8 cellular contexts compared by ENCODE assay signal in genomic region chr11:47185305-47186075, GRCh38. TPM values are rescaled to one million over a fixed set of nuclear protein-coding genes. Genes with fewer than 3 reads are reported as not detected.
A peak's percentile ranks its signal among the peaks of the same experiment; 100 is the strongest.
DNase-seq lines count a peak whose midpoint lies in the region; ATAC-seq, FAIRE-seq and TF ChIP-seq lines count a peak whose summit lies in the region.

No MANE protein-coding gene starts in this region.

- H3K27ac Mint-ChIP-seq in activated naive CD4-positive, alpha-beta T cell treated with anti-CD3 and anti-CD28 coated beads, Interleukin-2, amount 10 ng/mL, durations not matched to agents 7 days and 5 days, result no peak overlapping the region

- H4K8ac ChIP-seq in mesenchymal stem cell (ENCODE audit: low read length), result peak overlapping the region; percentile 67

- FAIRE-seq in GM19239 (lab: Jason Lieb, UNC), result no peak

- H2BK5ac ChIP-seq in mesenchymal stem cell (ENCODE audit: low read depth, low read length, poor library complexity, severe bottlenecking), result peak overlapping the region; percentile 15

- peak overlapping the region; percentile 65 to 94 for H3K14ac ChIP-seq in mesenchymal stem cell (ENCODE audit: low read length in 2 of 2)

- intact Hi-C loops in upper lobe of right lung (cut with DNase I), result loop anchor here (10.0 kb wide), 1 partner anchor 169 kb away; the partner anchor contains the start of gene MYBPC3

- ATAC-seq in RWPE2 (ENCODE audit: low read depth), result peak; percentile 67
- peak; percentile 68 for ATAC-seq in upper lobe of right lung

- H3K9ac ChIP-seq in mesenchymal stem cell (ENCODE audit: low read length), result peak overlapping the region; percentile 87

- peaks cover 15% of the 10 kb centered on the region for H3K4me1 ChIP-seq in RWPE2 (ENCODE audit: insufficient read depth, poor library complexity, severe bottlenecking)
- peaks cover 24% of the 10 kb centered on the region for H3K4me1 ChIP-seq in ectodermal cell (ENCODE audit: control insufficient read depth, insufficient read depth, low read length)
- H3K4me1 ChIP-seq in mesenchymal stem cell (ENCODE audit: control insufficient read depth, insufficient read depth, low read depth, low read length), result peaks cover 30% of the 10 kb centered on the region
- H3K4me1 ChIP-seq in upper lobe of right lung, result peaks cover 37% of the 10 kb centered on the region

- peaks cover 59% of the 10 kb centered on the region for H3K27me3 Mint-ChIP-seq in activated naive CD4-positive, alpha-beta T cell treated with anti-CD3 and anti-CD28 coated beads, Interleukin-2, amount 10 ng/mL, durations not matched to agents 7 days and 5 days

- H2AK5ac ChIP-seq in mesenchymal stem cell (ENCODE audit: low read length, severe bottlenecking), result no peak overlapping the region

- H3K4me2 ChIP-seq in mesenchymal stem cell (ENCODE audit: low read length, poor library complexity, severe bottlenecking), result peak overlapping the region; percentile 54

- no peaks in the 10 kb centered on the region for H3K27me3 ChIP-seq in RWPE2 (ENCODE audit: insufficient read depth, poor library complexity, severe bottlenecking)
- peaks cover 50% of the 10 kb centered on the region for H3K27me3 ChIP-seq in ectodermal cell (ENCODE audit: control insufficient read depth, insufficient read depth, low read length, poor library complexity, severe bottlenecking)
- no peaks in the 10 kb centered on the region for H3K27me3 ChIP-seq in mesenchymal stem cell (ENCODE audit: control insufficient read depth in 1 of 2, insufficient read depth in 1 of 2, low read length in 2 of 2)
- no peaks in the 10 kb centered on the region for H3K27me3 ChIP-seq in upper lobe of right lung

- H3K36me3 Mint-ChIP-seq in activated naive CD4-positive, alpha-beta T cell treated with anti-CD3 and anti-CD28 coated beads, Interleukin-2, amount 10 ng/mL, durations not matched to agents 7 days and 5 days, result no peaks in the 10 kb centered on the region

- 1 to 2% methylated on average over 50 of the region's 50 CpGs for WGBS in ectodermal cell, 2 experiments
- WGBS in mesenchymal stem cell, result 1% methylated on average over 36 of the region's 50 CpGs

- peak overlapping the region; percentile 12 for H4K91ac ChIP-seq in mesenchymal stem cell (ENCODE audit: low read length)

- H3K9me3 Mint-ChIP-seq in activated naive CD4-positive, alpha-beta T cell treated with anti-CD3 and anti-CD28 coated beads, Interleukin-2, amount 10 ng/mL, durations not matched to agents 7 days and 5 days, result no peaks in the 10 kb centered on the region

- peak overlapping the region; percentile 52 for H2BK120ac ChIP-seq in mesenchymal stem cell (ENCODE audit: low read depth, low read length)

- H3K79me1 ChIP-seq in mesenchymal stem cell (replicated peaks; ENCODE audit: low read length, poor library complexity, severe bottlenecking), result peaks cover 14% of the 10 kb centered on the region

- H3K18ac ChIP-seq in mesenchymal stem cell (ENCODE audit: low read depth in 1 of 2, low read length in 2 of 2), result peak overlapping the region; percentile 89 to 95

- H2BK12ac ChIP-seq in mesenchymal stem cell (ENCODE audit: low read length in 2 of 2), result peak overlapping the region in 1 of 2 experiments; percentile 87

- CTCF ChIA-PET in activated naive CD4-positive, alpha-beta T cell treated with anti-CD3 and anti-CD28 coated beads, Interleukin-2, amount 10 ng/mL, durations not matched to agents 7 days and 5 days (lab: Charles Lee), result interaction anchor here (1.7 kb wide), 1 partner anchor 74 kb away, joined by 5 read pairs; no protein-coding TSS in a partner anchor

- H3K27ac ChIP-seq in RWPE2 (ENCODE audit: poor library complexity, severe bottlenecking) (peak overlapping the region; percentile 91), ectodermal cell (ENCODE audit: insufficient read depth, low read depth, low read length, poor library complexity, severe bottlenecking) (no peak overlapping the region), mesenchymal stem cell (ENCODE audit: low read length, poor library complexity, severe bottlenecking) (peak overlapping the region; percentile 62), upper lobe of right lung (peak overlapping the region; percentile 82)

- DNase-seq in activated naive CD4-positive, alpha-beta T cell treated with anti-CD3 and anti-CD28 coated beads, Interleukin-2, amount 10 ng/mL, durations not matched to agents 7 days and 5 days, result peak; percentile 29
- no peak for DNase-seq in activated naive CD4-positive, alpha-beta T cell (lab: John Stamatoyannopoulos, UW)
- peak; percentile 83 for DNase-seq in RWPE2 (ENCODE audit: low spot score)
- peak; percentile 67 for DNase-seq in mesenchymal stem cell
- DNase-seq in upper lobe of right lung, result peak; percentile 88
- DNase-seq in GM19239 (ENCODE audit: insufficient read length, low spot score), result no peak
- DNase-seq in kidney glomerular epithelial cell (lab: John Stamatoyannopoulos, UW), result no peak

- peak overlapping the region; percentile 48 for H3K4me3 Mint-ChIP-seq in activated naive CD4-positive, alpha-beta T cell treated with anti-CD3 and anti-CD28 coated beads, Interleukin-2, amount 10 ng/mL, durations not matched to agents 7 days and 5 days

- H3K4me1 Mint-ChIP-seq in activated naive CD4-positive, alpha-beta T cell treated with anti-CD3 and anti-CD28 coated beads, Interleukin-2, amount 10 ng/mL, durations not matched to agents 7 days and 5 days, result peaks cover 12% of the 10 kb centered on the region

- H3K9me3 ChIP-seq in RWPE2 (ENCODE audit: severe bottlenecking), result no peaks in the 10 kb centered on the region
- H3K9me3 ChIP-seq in ectodermal cell (ENCODE audit: control insufficient read depth, low read length), result no peaks in the 10 kb centered on the region
- no peaks in the 10 kb centered on the region for H3K9me3 ChIP-seq in mesenchymal stem cell (ENCODE audit: control insufficient read depth, low read length)
- no peaks in the 10 kb centered on the region for H3K9me3 ChIP-seq in upper lobe of right lung

- TF ChIP-seq CTCF in RWPE2 (IDR thresholded peaks at IDR 0.05; ENCODE audit: poor library complexity, severe bottlenecking) (no peak), upper lobe of right lung (IDR thresholded peaks at IDR 0.05) (no peak)

- H3K36me3 ChIP-seq in RWPE2 (ENCODE audit: low read depth) (0 out of 2 replicates have a peak, but pooled peaks cover 3% of the 10 kb centered on the region), ectodermal cell (ENCODE audit: control insufficient read depth, insufficient read depth, low read length) (no peaks in the 10 kb centered on the region), mesenchymal stem cell (ENCODE audit: control insufficient read depth in 1 of 2, insufficient read depth in 2 of 2, low read depth in 1 of 2, low read length in 2 of 2) (peaks cover 0 to 29% of the 10 kb centered on the region in 2 experiments), upper lobe of right lung (no peaks in the 10 kb centered on the region)

- H2AFZ ChIP-seq in mesenchymal stem cell (ENCODE audit: low read depth, low read length), result peak overlapping the region; percentile 86

- no peak overlapping the region for H3K23ac ChIP-seq in mesenchymal stem cell (ENCODE audit: low read length in 2 of 2)

- H2BK15ac ChIP-seq in mesenchymal stem cell (ENCODE audit: low read depth, poor library complexity, severe bottlenecking), result peak overlapping the region; percentile 44

- H3K4me3 ChIP-seq in RWPE2 (ENCODE audit: severe bottlenecking) (peak overlapping the region; percentile 54), ectodermal cell (ENCODE audit: insufficient read depth, low read depth, low read length) (peak overlapping the region; percentile 50), mesenchymal stem cell (ENCODE audit: insufficient read depth in 1 of 2, low read depth in 1 of 2, low read length in 2 of 2) (peak overlapping the region; percentile 83), upper lobe of right lung (peak overlapping the region; percentile 77)

- H3K4ac ChIP-seq in mesenchymal stem cell (ENCODE audit: low read depth in 1 of 2, low read length in 2 of 2), result peak overlapping the region; percentile 34 to 79

RNA-seq across cellular contexts. Expression of gene PACSIN3, which starts 0.7 kb away (rescaled TPM):
- polyA plus RNA-seq in ectodermal cell (2013, experiment 1 of 4), result 10.0 TPM
- polyA plus RNA-seq in ectodermal cell (2013, experiment 2 of 4), result 12.5 TPM
- polyA plus RNA-seq in ectodermal cell (2013, experiment 3 of 4), result 11.6 TPM
- 15.0 TPM for polyA plus RNA-seq in ectodermal cell (2013, experiment 4 of 4)
- polyA plus RNA-seq in mesenchymal stem cell (2013, experiment 1 of 2), result 13.3 TPM
- 13.7 TPM for polyA plus RNA-seq in mesenchymal stem cell (2013, experiment 2 of 2)
- 36.9 TPM for total RNA-seq in upper lobe of right lung

RNA-seq across cellular contexts. Expression of gene ARFGAP2, which starts 8.8 kb away (rescaled TPM):
- 64.1 TPM for polyA plus RNA-seq in ectodermal cell (2013, experiment 1 of 4)
- polyA plus RNA-seq in ectodermal cell (2013, experiment 2 of 4), result 72.2 TPM
- 43.3 TPM for polyA plus RNA-seq in ectodermal cell (2013, experiment 3 of 4)
- 51.4 TPM for polyA plus RNA-seq in ectodermal cell (2013, experiment 4 of 4)
- 41.6 TPM for polyA plus RNA-seq in mesenchymal stem cell (2013, experiment 1 of 2)
- 39.9 TPM for polyA plus RNA-seq in mesenchymal stem cell (2013, experiment 2 of 2)
- total RNA-seq in upper lobe of right lung, result 92.9 TPM

RNA-seq across cellular contexts. Expression of gene DDB2, which starts 29.3 kb away (rescaled TPM):
- polyA plus RNA-seq in ectodermal cell (2013, experiment 1 of 4), result 64.8 TPM
- polyA plus RNA-seq in ectodermal cell (2013, experiment 2 of 4), result 54.7 TPM
- 53.0 TPM for polyA plus RNA-seq in ectodermal cell (2013, experiment 3 of 4)
- 50.7 TPM for polyA plus RNA-seq in ectodermal cell (2013, experiment 4 of 4)
- 32.7 TPM for polyA plus RNA-seq in mesenchymal stem cell (2013, experiment 1 of 2)
- 30.8 TPM for polyA plus RNA-seq in mesenchymal stem cell (2013, experiment 2 of 2)
- total RNA-seq in upper lobe of right lung, result 49.6 TPM

Comparison
In these comparisons a context has a peak if more than half of its experiments do, and no peak if none do; other contexts are left out.
1. DNase-seq: peak in activated naive CD4-positive, alpha-beta T cell treated with anti-CD3 and anti-CD28 coated beads, Interleukin-2, amount 10 ng/mL, durations not matched to agents 7 days and 5 days (single experiment), RWPE2 (single experiment), mesenchymal stem cell (single experiment) and upper lobe of right lung (single experiment); none in activated naive CD4-positive, alpha-beta T cell (0 of 4), GM19239 (single experiment) and kidney glomerular epithelial cell (single experiment).
2. Peak in every context shown above with its lines, with median percentiles within 50 percentile points of each other: H3K4me3 ChIP-seq.